Comparison of ENCODE assay signal across 12 cellular contexts in the genomic region with DNA sequence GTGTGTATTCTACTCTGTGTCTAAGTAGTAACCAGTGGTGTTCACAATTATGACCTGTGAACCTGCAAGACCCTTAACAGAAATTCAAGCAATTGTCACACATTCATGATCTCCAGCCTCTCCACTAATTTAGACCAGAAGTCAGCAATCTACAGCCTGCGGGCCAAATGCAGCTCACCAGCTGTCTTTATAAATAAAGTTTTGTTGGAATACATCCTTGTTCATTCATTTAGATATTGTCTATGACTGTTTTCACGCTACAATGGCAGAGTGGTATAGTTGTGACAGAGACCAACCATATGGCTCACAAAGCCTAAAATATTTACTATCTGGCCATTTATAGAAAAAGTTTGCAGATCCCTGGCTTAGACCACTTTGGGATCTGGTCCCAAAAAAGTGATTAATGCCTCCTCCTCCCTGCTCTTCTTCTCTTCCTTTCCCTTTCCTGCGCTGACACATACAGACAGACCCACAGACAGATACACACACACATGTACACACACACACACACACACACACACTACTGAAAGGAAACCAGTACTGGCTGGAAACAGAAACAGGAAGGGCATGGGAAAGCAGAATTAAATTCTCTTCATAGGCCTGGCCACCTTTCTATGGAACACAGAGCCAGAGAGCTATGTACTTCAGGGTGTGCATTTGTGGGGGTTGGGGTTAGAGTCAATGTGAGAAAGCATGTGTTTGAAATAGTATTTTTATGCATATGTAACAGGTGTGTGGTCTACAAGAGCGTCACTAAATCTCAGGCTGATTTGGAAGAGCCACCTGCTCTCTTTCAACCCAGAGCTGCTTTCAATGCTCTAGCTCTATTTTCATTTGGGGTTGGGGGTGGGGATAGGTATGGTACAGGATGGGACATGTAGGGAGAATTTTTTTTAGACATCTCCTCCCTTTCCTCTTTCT. TPM values are rescaled to one million over a fixed set of nuclear protein-coding genes. Genes with fewer than 3 reads are reported as not detected.
A peak's percentile ranks its signal among the peaks of the same experiment; 100 is the strongest.
DNase-seq lines count a peak whose midpoint lies in the region; ATAC-seq and TF ChIP-seq lines count a peak whose summit lies in the region.
"Had no signal": no experiment of that assay in that cellular context is flagged by ENCODE, and none has a peak within 500 bp of the region (broad histone marks: within the 10 kb centered on the region; RNA-seq: fewer than 3 reads in every experiment).

No MANE protein-coding gene starts in this region.

- DNase-seq in lung microvascular endothelial cell (ENCODE audit: low read depth in 2 of 2) (peak; percentile 69 to 82), osteoblast (ENCODE audit: insufficient read length, low spot score, missing footprints) (no peak), middle frontal gyrus (ENCODE audit: extremely low spot score, low spot score) (no peak), NCI-H187 treated with DMSO at 0.1 percent for 48 hours (lab: John Stamatoyannopoulos, UW) (no peak)
- DNase-seq in activated T-cell treated with anti-CD3 and anti-CD28 coated beads, Interleukin-2, amount 50 U/mL, for 4 hours, result no peak
- DNase-seq: effector memory CD4-positive, alpha-beta T cell; NCI-H446; retina; stimulated activated naive CD4-positive, alpha-beta T cell had no signal

- H3K4me1 Mint-ChIP-seq in activated T-cell treated with anti-CD3 and anti-CD28 coated beads, Interleukin-2, amount 50 U/mL, for 4 hours (ENCODE audit: low read depth), result peaks cover 2% of the 10 kb centered on the region

- ATAC-seq in GM18909 (IDR thresholded peaks at IDR 0.05; ENCODE audit: poor library complexity, unreplicated experiment) (peak; percentile 83), GM21825 (IDR thresholded peaks at IDR 0.05; ENCODE audit: unreplicated experiment) (peak; percentile 70), HG03575 (IDR thresholded peaks at IDR 0.05; ENCODE audit: extremely low read depth, insufficient number of reproducible peaks, low FRiP score, unreplicated experiment) (peak; percentile 60)
- no peak for ATAC-seq in activated T-cell treated with anti-CD3 and anti-CD28 coated beads, Interleukin-2, amount 50 U/mL, for 4 hours

- no peaks in the 10 kb centered on the region for H3K9me3 Mint-ChIP-seq in activated T-cell treated with anti-CD3 and anti-CD28 coated beads, Interleukin-2, amount 50 U/mL, for 4 hours

- no peaks in the 10 kb centered on the region for H3K27me3 Mint-ChIP-seq in activated T-cell treated with anti-CD3 and anti-CD28 coated beads, Interleukin-2, amount 50 U/mL, for 4 hours (ENCODE audit: low read depth)

- no peak overlapping the region for H3K4me2 ChIP-seq in osteoblast (ENCODE audit: insufficient read depth, low read length)

- TF ChIP-seq CTCF in osteoblast (IDR thresholded peaks at IDR 0.05; ENCODE audit: extremely low read depth, low read depth, low read length), result no peak

- no peaks in the 10 kb centered on the region for H3K36me3 Mint-ChIP-seq in activated T-cell treated with anti-CD3 and anti-CD28 coated beads, Interleukin-2, amount 50 U/mL, for 4 hours (ENCODE audit: insufficient read depth)

- H3K4me3 Mint-ChIP-seq in activated T-cell treated with anti-CD3 and anti-CD28 coated beads, Interleukin-2, amount 50 U/mL, for 4 hours, result no peak overlapping the region

- H4K20me1 ChIP-seq in osteoblast (ENCODE audit: insufficient read depth, low read length), result peaks cover under 1% of the 10 kb centered on the region

- no peaks in the 10 kb centered on the region for H3K36me3 ChIP-seq in osteoblast (ENCODE audit: insufficient read depth, low read length)

- no peaks in the 10 kb centered on the region for H3K79me2 ChIP-seq in osteoblast (ENCODE audit: insufficient read depth, low read length)

- H3K27ac ChIP-seq in osteoblast (ENCODE audit: low read depth, low read length), result no peak overlapping the region

- no peak overlapping the region for H3K4me3 ChIP-seq in osteoblast (ENCODE audit: insufficient read depth, low read length)

- no peak overlapping the region for H2AFZ ChIP-seq in osteoblast (ENCODE audit: low read length)

- peaks cover 3% of the 10 kb centered on the region for H3K27me3 ChIP-seq in osteoblast (ENCODE audit: insufficient read depth, low read length)

- peaks cover 10% of the 10 kb centered on the region for H3K4me1 ChIP-seq in osteoblast (ENCODE audit: insufficient read depth, low read length)

- H3K9me3 ChIP-seq in osteoblast (ENCODE audit: low read depth, low read length), result no peaks in the 10 kb centered on the region

RNA-seq across cellular contexts. Expression of a gene that starts 49.7 kb away (rescaled TPM):
- 20.3 and 21.2 TPM in 2 replicates for total RNA-seq in lung microvascular endothelial cell
- total RNA-seq in osteoblast, result 7.6 and 21.5 TPM in 2 replicates
- 10 to 100 TPM in 2 of 3 donors, 1 to 10 TPM in 1; 8.6 to 10.6 (median 10.5) TPM for total RNA-seq in activated T-cell treated with anti-CD3 and anti-CD28 coated beads, Interleukin-2, amount 50 U/mL, for 4 hours

Comparison
In these comparisons a context has a peak if more than half of its experiments do, and no peak if none do; other contexts are left out.
1. ATAC-seq: peak in GM18909 (single experiment), GM21825 (single experiment) and HG03575 (single experiment); none in activated T-cell treated with anti-CD3 and anti-CD28 coated beads, Interleukin-2, amount 50 U/mL, for 4 hours (0 of 2).
2. DNase-seq: peak in lung microvascular endothelial cell (2 of 2); none in osteoblast (single experiment), middle frontal gyrus (single experiment), activated T-cell treated with anti-CD3 and anti-CD28 coated beads, Interleukin-2, amount 50 U/mL, for 4 hours (single experiment) and NCI-H187 treated with DMSO at 0.1 percent for 48 hours (single experiment).